In genomic region chr1:205210876-205211838, GRCh38 we compare ENCODE assay signal across 8 cellular contexts. TPM values are rescaled to one million over a fixed set of nuclear protein-coding genes. Genes with fewer than 3 reads are reported as not detected.
A peak's percentile ranks its signal among the peaks of the same experiment; 100 is the strongest.
DNase-seq lines count a peak whose midpoint lies in the region; TF ChIP-seq lines count a peak whose summit lies in the region.

A gene with protein sequence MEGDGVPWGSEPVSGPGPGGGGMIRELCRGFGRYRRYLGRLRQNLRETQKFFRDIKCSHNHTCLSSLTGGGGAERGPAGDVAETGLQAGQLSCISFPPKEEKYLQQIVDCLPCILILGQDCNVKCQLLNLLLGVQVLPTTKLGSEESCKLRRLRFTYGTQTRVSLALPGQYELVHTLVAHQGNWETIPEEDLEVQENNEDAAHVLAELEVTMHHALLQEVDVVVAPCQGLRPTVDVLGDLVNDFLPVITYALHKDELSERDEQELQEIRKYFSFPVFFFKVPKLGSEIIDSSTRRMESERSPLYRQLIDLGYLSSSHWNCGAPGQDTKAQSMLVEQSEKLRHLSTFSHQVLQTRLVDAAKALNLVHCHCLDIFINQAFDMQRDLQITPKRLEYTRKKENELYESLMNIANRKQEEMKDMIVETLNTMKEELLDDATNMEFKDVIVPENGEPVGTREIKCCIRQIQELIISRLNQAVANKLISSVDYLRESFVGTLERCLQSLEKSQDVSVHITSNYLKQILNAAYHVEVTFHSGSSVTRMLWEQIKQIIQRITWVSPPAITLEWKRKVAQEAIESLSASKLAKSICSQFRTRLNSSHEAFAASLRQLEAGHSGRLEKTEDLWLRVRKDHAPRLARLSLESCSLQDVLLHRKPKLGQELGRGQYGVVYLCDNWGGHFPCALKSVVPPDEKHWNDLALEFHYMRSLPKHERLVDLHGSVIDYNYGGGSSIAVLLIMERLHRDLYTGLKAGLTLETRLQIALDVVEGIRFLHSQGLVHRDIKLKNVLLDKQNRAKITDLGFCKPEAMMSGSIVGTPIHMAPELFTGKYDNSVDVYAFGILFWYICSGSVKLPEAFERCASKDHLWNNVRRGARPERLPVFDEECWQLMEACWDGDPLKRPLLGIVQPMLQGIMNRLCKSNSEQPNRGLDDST (minus strand): TSS chr1:205211702. CDS start chr1:205211535, 167 bp downstream.

- TF ChIP-seq CTCF in nephron progenitor cell (IDR thresholded peaks at IDR 0.05) = no peak

- H3K36me3 ChIP-seq in H7 (replicated peaks; ENCODE audit: control insufficient read depth, insufficient read depth, low read length) (no peaks in the 10 kb centered on the region), MG63 (peaks cover 4% of the 10 kb centered on the region; the same call in 1 of the 2 replicates)

- peak within 1 kb of the TSS; percentile 99 for H3K27ac Mint-ChIP-seq in nephron progenitor cell
- peak within 1 kb of the TSS; percentile 95 for H3K27ac Mint-ChIP-seq in stimulated activated naive CD8-positive, alpha-beta T cell treated with anti-CD3 and anti-CD28 coated beads, Interleukin-15, Interleukin-2, amounts not matched to agents 100 ng/mL and 50 ng/mL, for 24 hours

- H3K4me3 ChIP-seq in H7 (ENCODE audit: insufficient read depth, low read depth, low read length) (peak within 1 kb of the TSS; percentile 95), MG63 (peak within 1 kb of the TSS; percentile 96)

- no peaks in the 10 kb centered on the region for H3K9me3 ChIP-seq in MG63

- H3K4me1 Mint-ChIP-seq in nephron progenitor cell = peaks cover 26% of the 10 kb centered on the region
- H3K4me1 Mint-ChIP-seq in stimulated activated naive CD8-positive, alpha-beta T cell treated with anti-CD3 and anti-CD28 coated beads, Interleukin-15, Interleukin-2, amounts not matched to agents 100 ng/mL and 50 ng/mL, for 24 hours (ENCODE audit: low read depth) = peaks cover 57% of the 10 kb centered on the region

- peak within 1 kb of the TSS; percentile 95 for H3K4me3 Mint-ChIP-seq in nephron progenitor cell
- peak within 1 kb of the TSS; percentile 91 for H3K4me3 Mint-ChIP-seq in stimulated activated naive CD8-positive, alpha-beta T cell treated with anti-CD3 and anti-CD28 coated beads, Interleukin-15, Interleukin-2, amounts not matched to agents 100 ng/mL and 50 ng/mL, for 24 hours

- H3K9me3 Mint-ChIP-seq in nephron progenitor cell = no peaks in the 10 kb centered on the region
- H3K9me3 Mint-ChIP-seq in stimulated activated naive CD8-positive, alpha-beta T cell treated with anti-CD3 and anti-CD28 coated beads, Interleukin-15, Interleukin-2, amounts not matched to agents 100 ng/mL and 50 ng/mL, for 24 hours = no peaks in the 10 kb centered on the region

- DNase-seq in ELF-1 (ENCODE audit: low read depth, low spot score) = peak; percentile 96
- DNase-seq in H7 = peak; percentile 95
- peak; percentile 98 for DNase-seq in MG63
- peak; percentile 84 for DNase-seq in SIG-M5 (lab: John Stamatoyannopoulos, UW)
- peak; percentile 65 for DNase-seq in activated gamma-delta T cell (lab: John Stamatoyannopoulos, UW)
- DNase-seq in fibroblast of the conjunctiva (ENCODE audit: low read depth) = peak; percentile 95
- DNase-seq in nephron progenitor cell = peak; percentile 89

- no peaks in the 10 kb centered on the region for H3K36me3 Mint-ChIP-seq in nephron progenitor cell (ENCODE audit: low read depth)
- peaks cover 12% of the 10 kb centered on the region for H3K36me3 Mint-ChIP-seq in stimulated activated naive CD8-positive, alpha-beta T cell treated with anti-CD3 and anti-CD28 coated beads, Interleukin-15, Interleukin-2, amounts not matched to agents 100 ng/mL and 50 ng/mL, for 24 hours (ENCODE audit: low read depth)

- peaks cover 22% of the 10 kb centered on the region for H3K27me3 Mint-ChIP-seq in nephron progenitor cell (ENCODE audit: low read depth, poor library complexity)
- H3K27me3 Mint-ChIP-seq in stimulated activated naive CD8-positive, alpha-beta T cell treated with anti-CD3 and anti-CD28 coated beads, Interleukin-15, Interleukin-2, amounts not matched to agents 100 ng/mL and 50 ng/mL, for 24 hours = no peaks in the 10 kb centered on the region

- H3K27me3 ChIP-seq in H7 (ENCODE audit: control insufficient read depth, insufficient read depth, low read length) (no peaks in the 10 kb centered on the region), MG63 (no peaks in the 10 kb centered on the region)

RNA-seq across cellular contexts. Expression of the gene that starts here (rescaled TPM):
- 10.9 and 13.9 TPM in 2 replicates for total RNA-seq in H7 (2014; rRNA removed; shearing (Covaris generic))
- 7.7 and 8.0 TPM in 2 replicates for total RNA-seq in MG63 (2014; rRNA removed; shearing (Covaris generic); ENCODE audit: low replicate concordance)

Comparison
In these comparisons a context has a peak if more than half of its experiments do, and no peak if none do; other contexts are left out.
1. Peak in every context shown above with its lines: DNase-seq and H3K4me3 ChIP-seq.